Comparison of ENCODE assay signal across 9 cellular contexts in the genomic region with DNA sequence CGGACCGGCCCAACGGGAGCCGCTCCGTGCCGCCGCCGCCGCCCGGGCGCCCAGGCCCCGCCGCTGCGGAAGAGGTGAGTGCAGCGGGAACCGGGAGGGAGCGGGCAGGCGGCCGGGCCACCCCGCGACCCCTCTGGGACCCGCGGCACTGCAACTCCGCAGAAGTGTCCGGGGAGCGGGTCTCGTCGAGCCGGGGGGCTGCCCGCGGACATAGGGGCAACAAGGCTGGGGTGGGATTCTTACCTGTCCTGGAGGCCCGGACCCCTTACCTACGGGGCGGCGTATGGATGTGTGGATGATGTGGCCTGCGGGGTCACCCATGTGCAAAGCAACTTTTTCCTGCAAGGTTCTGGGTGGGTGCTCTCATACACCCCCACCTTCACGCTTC. TPM values are rescaled to one million over a fixed set of nuclear protein-coding genes. Genes with fewer than 3 reads are reported as not detected.
DNase-seq lines count a peak whose midpoint lies in the region; ATAC-seq and TF ChIP-seq lines count a peak whose summit lies in the region.
"Had no signal": no experiment of that assay in that cellular context is flagged by ENCODE, and none has a peak within 500 bp of the region (broad histone marks: within the 10 kb centered on the region; RNA-seq: fewer than 3 reads in every experiment).

No MANE protein-coding gene starts in this region.

- H3K4me3 ChIP-seq in HEK293 (ENCODE audit: low read depth, low read length), result peak overlapping the region; percentile 42
- H3K4me3 ChIP-seq in iPS-15b (ENCODE audit: low read depth, low read length), result peak overlapping the region; percentile 59

- POLR2A ChIA-PET in HEK293 (lab: Yijun Ruan, JAX), result no interaction called here

- DNase-seq in activated T-helper 1 cell treated with anti-CD3 and anti-CD28 coated beads, Interleukin-12 subunit alpha, Interleukin-12 subunit beta, Interleukin-2, Interleukin-4 antibody, amounts not matched to agents 30 ng/mL and 10 ng/mL and 1 ng/mL, durations not matched to agents 14 hours and 24 hours and 36 hours (ENCODE audit: low spot score), result no peak
- DNase-seq in stimulated activated effector memory CD8-positive, alpha-beta T cell treated with anti-CD3 and anti-CD28 coated beads, Interleukin-12 subunit alpha, Interleukin-12 subunit beta, amount 100 ng/mL, for 72 hours (ENCODE audit: low spot score in 2 of 2), result no peak
- no peak for DNase-seq in NCI-H2227 treated with DMSO at 0.1 percent for 48 hours (lab: John Stamatoyannopoulos, UW)
- no peak for DNase-seq in ecto neural progenitor cell (ENCODE audit: low spot score)
- no peak for DNase-seq in NCI-H69 (lab: John Stamatoyannopoulos, UW)

- peaks cover 0 to 13% of the 10 kb centered on the region in 2 experiments; a peak in 1 of 3 replicates for H3K36me3 ChIP-seq in HEK293 (ENCODE audit: control insufficient read depth in 2 of 2, insufficient read depth in 1 of 2, low read length in 2 of 2)
- peaks cover 9% of the 10 kb centered on the region for H3K36me3 ChIP-seq in iPS-15b (ENCODE audit: control insufficient read depth, insufficient read depth, low read length)

- H3K4me3 Mint-ChIP-seq in activated T-helper 1 cell treated with anti-CD3 and anti-CD28 coated beads, Interleukin-12 subunit alpha, Interleukin-12 subunit beta, Interleukin-2, Interleukin-4 antibody, amounts not matched to agents 30 ng/mL and 10 ng/mL and 1 ng/mL, durations not matched to agents 14 hours and 24 hours and 36 hours, result peak overlapping the region; percentile 79
- H3K4me3 Mint-ChIP-seq in stimulated activated effector memory CD8-positive, alpha-beta T cell treated with anti-CD3 and anti-CD28 coated beads, Interleukin-12 subunit alpha, Interleukin-12 subunit beta, amount 100 ng/mL, for 72 hours, result peak overlapping the region; percentile 67

- H3K27ac ChIP-seq in HEK293 (ENCODE audit: extremely low read depth, low read depth, low read length), result no peak overlapping the region; the same call in 1 of the 2 replicates

- peaks cover 18% of the 10 kb centered on the region for H3K27me3 ChIP-seq in iPS-15b (ENCODE audit: control insufficient read depth, insufficient read depth, low read length)

- CTCF ChIA-PET in HEK293 (lab: Yijun Ruan, JAX), result no interaction called here

- intact Hi-C loops in activated T-helper 1 cell treated with anti-CD3 and anti-CD28 coated beads, Interleukin-12 subunit alpha, Interleukin-12 subunit beta, Interleukin-2, Interleukin-4 antibody, amounts not matched to agents 30 ng/mL and 10 ng/mL and 1 ng/mL, durations not matched to agents 14 hours and 24 hours and 36 hours (cut with micrococcal nuclease), result loop anchor here (1.0 to 2.0 kb wide), 5 partner anchors 15 to 80 kb away; a partner anchor contains a TSS

- peaks cover 43% of the 10 kb centered on the region for H3K27me3 Mint-ChIP-seq in activated T-helper 1 cell treated with anti-CD3 and anti-CD28 coated beads, Interleukin-12 subunit alpha, Interleukin-12 subunit beta, Interleukin-2, Interleukin-4 antibody, amounts not matched to agents 30 ng/mL and 10 ng/mL and 1 ng/mL, durations not matched to agents 14 hours and 24 hours and 36 hours (ENCODE audit: insufficient read depth)

- H3K9me3 ChIP-seq in HEK293 (ENCODE audit: control insufficient read depth, insufficient read depth, low read depth, low read length), result no peaks in the 10 kb centered on the region
- H3K9me3 ChIP-seq in iPS-15b (ENCODE audit: control insufficient read depth, insufficient read depth, low read length), result no peaks in the 10 kb centered on the region

- no peak overlapping the region for H3K27ac Mint-ChIP-seq in activated T-helper 1 cell treated with anti-CD3 and anti-CD28 coated beads, Interleukin-12 subunit alpha, Interleukin-12 subunit beta, Interleukin-2, Interleukin-4 antibody, amounts not matched to agents 30 ng/mL and 10 ng/mL and 1 ng/mL, durations not matched to agents 14 hours and 24 hours and 36 hours
- no peak overlapping the region for H3K27ac Mint-ChIP-seq in stimulated activated effector memory CD8-positive, alpha-beta T cell treated with anti-CD3 and anti-CD28 coated beads, Interleukin-12 subunit alpha, Interleukin-12 subunit beta, amount 100 ng/mL, for 72 hours

- no peaks in the 10 kb centered on the region for H3K9me3 Mint-ChIP-seq in activated T-helper 1 cell treated with anti-CD3 and anti-CD28 coated beads, Interleukin-12 subunit alpha, Interleukin-12 subunit beta, Interleukin-2, Interleukin-4 antibody, amounts not matched to agents 30 ng/mL and 10 ng/mL and 1 ng/mL, durations not matched to agents 14 hours and 24 hours and 36 hours
- H3K9me3 Mint-ChIP-seq in stimulated activated effector memory CD8-positive, alpha-beta T cell treated with anti-CD3 and anti-CD28 coated beads, Interleukin-12 subunit alpha, Interleukin-12 subunit beta, amount 100 ng/mL, for 72 hours, result no peaks in the 10 kb centered on the region

- H3K9ac ChIP-seq in iPS-15b (ENCODE audit: low read depth, low read length), result peak overlapping the region; percentile 4

- no peaks in the 10 kb centered on the region for H3K36me3 Mint-ChIP-seq in activated T-helper 1 cell treated with anti-CD3 and anti-CD28 coated beads, Interleukin-12 subunit alpha, Interleukin-12 subunit beta, Interleukin-2, Interleukin-4 antibody, amounts not matched to agents 30 ng/mL and 10 ng/mL and 1 ng/mL, durations not matched to agents 14 hours and 24 hours and 36 hours (ENCODE audit: low read depth)
- no peaks in the 10 kb centered on the region for H3K36me3 Mint-ChIP-seq in stimulated activated effector memory CD8-positive, alpha-beta T cell treated with anti-CD3 and anti-CD28 coated beads, Interleukin-12 subunit alpha, Interleukin-12 subunit beta, amount 100 ng/mL, for 72 hours

- no peaks in the 10 kb centered on the region for H3K4me1 Mint-ChIP-seq in activated T-helper 1 cell treated with anti-CD3 and anti-CD28 coated beads, Interleukin-12 subunit alpha, Interleukin-12 subunit beta, Interleukin-2, Interleukin-4 antibody, amounts not matched to agents 30 ng/mL and 10 ng/mL and 1 ng/mL, durations not matched to agents 14 hours and 24 hours and 36 hours (ENCODE audit: low read depth)
- H3K4me1 Mint-ChIP-seq in stimulated activated effector memory CD8-positive, alpha-beta T cell treated with anti-CD3 and anti-CD28 coated beads, Interleukin-12 subunit alpha, Interleukin-12 subunit beta, amount 100 ng/mL, for 72 hours, result peaks cover 17% of the 10 kb centered on the region

- H3K4me1 ChIP-seq in HEK293 (ENCODE audit: control insufficient read depth, insufficient read depth, low read length) (0 out of 2 replicates have a peak, but pooled peaks cover 3% of the 10 kb centered on the region), iPS-15b (ENCODE audit: control insufficient read depth, insufficient read depth, low read length) (peaks cover 17% of the 10 kb centered on the region)

- no peak for ATAC-seq in stimulated activated effector memory CD8-positive, alpha-beta T cell treated with anti-CD3 and anti-CD28 coated beads, Interleukin-12 subunit alpha, Interleukin-12 subunit beta, amount 100 ng/mL, for 72 hours
- no peak for ATAC-seq in GM19351 (IDR thresholded peaks at IDR 0.05; ENCODE audit: unreplicated experiment)

- no peak for TF ChIP-seq CTCF in HEK293 (tag by site-specific recombination; IDR thresholded peaks at IDR 0.05)

TF ChIP-seq in HEK293, 187 proteins besides CTCF, POLR2A, EP300 and RAD21 (continues in another document):
- TF ChIP-seq OSR2 (tag by site-specific recombination; IDR thresholded peaks at IDR 0.05), result no peak
- TF ChIP-seq ZSCAN23 (tag by site-specific recombination; IDR thresholded peaks at IDR 0.05), result no peak
- no peak for TF ChIP-seq ZNF335 (tag by site-specific recombination; conservative IDR thresholded peaks at IDR 0.05)
- no peak for TF ChIP-seq ZNF843 (tag by site-specific recombination; IDR thresholded peaks at IDR 0.05)
- TF ChIP-seq, protein P1, sequence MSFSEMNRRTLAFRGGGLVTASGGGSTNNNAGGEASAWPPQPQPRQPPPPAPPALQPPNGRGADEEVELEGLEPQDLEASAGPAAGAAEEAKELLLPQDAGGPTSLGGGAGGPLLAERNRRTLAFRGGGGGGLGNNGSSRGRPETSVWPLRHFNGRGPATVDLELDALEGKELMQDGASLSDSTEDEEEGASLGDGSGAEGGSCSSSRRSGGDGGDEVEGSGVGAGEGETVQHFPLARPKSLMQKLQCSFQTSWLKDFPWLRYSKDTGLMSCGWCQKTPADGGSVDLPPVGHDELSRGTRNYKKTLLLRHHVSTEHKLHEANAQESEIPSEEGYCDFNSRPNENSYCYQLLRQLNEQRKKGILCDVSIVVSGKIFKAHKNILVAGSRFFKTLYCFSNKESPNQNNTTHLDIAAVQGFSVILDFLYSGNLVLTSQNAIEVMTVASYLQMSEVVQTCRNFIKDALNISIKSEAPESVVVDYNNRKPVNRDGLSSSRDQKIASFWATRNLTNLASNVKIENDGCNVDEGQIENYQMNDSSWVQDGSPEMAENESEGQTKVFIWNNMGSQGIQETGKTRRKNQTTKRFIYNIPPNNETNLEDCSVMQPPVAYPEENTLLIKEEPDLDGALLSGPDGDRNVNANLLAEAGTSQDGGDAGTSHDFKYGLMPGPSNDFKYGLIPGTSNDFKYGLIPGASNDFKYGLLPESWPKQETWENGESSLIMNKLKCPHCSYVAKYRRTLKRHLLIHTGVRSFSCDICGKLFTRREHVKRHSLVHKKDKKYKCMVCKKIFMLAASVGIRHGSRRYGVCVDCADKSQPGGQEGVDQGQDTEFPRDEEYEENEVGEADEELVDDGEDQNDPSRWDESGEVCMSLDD (tag by site-specific recombination; IDR thresholded peaks at IDR 0.05), result 0 out of 2 replicates have a peak, but pooled peaks have one; percentile 15
- TF ChIP-seq ZNF133 (tag by site-specific recombination; IDR thresholded peaks at IDR 0.05), result no peak
- TF ChIP-seq ZNF433 (tag by site-specific recombination; IDR thresholded peaks at IDR 0.05; ENCODE audit: low read depth), result no peak

RNA-seq across cellular contexts. Expression of a gene that starts 0.4 kb away (rescaled TPM):
- total RNA-seq in activated T-helper 1 cell treated with anti-CD3 and anti-CD28 coated beads, Interleukin-12 subunit alpha, Interleukin-12 subunit beta, Interleukin-2, Interleukin-4 antibody, amounts not matched to agents 30 ng/mL and 10 ng/mL and 1 ng/mL, durations not matched to agents 14 hours and 24 hours and 36 hours, result 0.21 and 0.42 TPM in 2 replicates

RNA-seq across cellular contexts. Expression of a gene that starts 35.9 kb away (rescaled TPM):
- total RNA-seq in activated T-helper 1 cell treated with anti-CD3 and anti-CD28 coated beads, Interleukin-12 subunit alpha, Interleukin-12 subunit beta, Interleukin-2, Interleukin-4 antibody, amounts not matched to agents 30 ng/mL and 10 ng/mL and 1 ng/mL, durations not matched to agents 14 hours and 24 hours and 36 hours, result not detected in 2 replicates
- total RNA-seq: lung microvascular endothelial cell had no signal

RNA-seq across cellular contexts. Expression of a gene that starts 49.6 kb away (rescaled TPM):
- total RNA-seq in activated T-helper 1 cell treated with anti-CD3 and anti-CD28 coated beads, Interleukin-12 subunit alpha, Interleukin-12 subunit beta, Interleukin-2, Interleukin-4 antibody, amounts not matched to agents 30 ng/mL and 10 ng/mL and 1 ng/mL, durations not matched to agents 14 hours and 24 hours and 36 hours, result not detected in 2 replicates
- total RNA-seq: lung microvascular endothelial cell had no signal
